ENCODE assay signal across 13 cellular contexts in genomic region chr5:62342476-62342837, GRCh38. TPM values are rescaled to one million over a fixed set of nuclear protein-coding genes. Genes with fewer than 3 reads are reported as not detected.
DNase-seq lines count a peak whose midpoint lies in the region; ATAC-seq and TF ChIP-seq lines count a peak whose summit lies in the region.
"Had no signal": no experiment of that assay in that cellular context is flagged by ENCODE, and none has a peak within 500 bp of the region (broad histone marks: within the 10 kb centered on the region; RNA-seq: fewer than 3 reads in every experiment).

No MANE protein-coding gene starts in this region.

- H3K27ac Mint-ChIP-seq in central memory CD8-positive, alpha-beta T cell (ENCODE audit: low read depth) = peak overlapping the region; percentile 83

- H3K9me3 ChIP-seq in Peyer's patch (no peaks in the 10 kb centered on the region), aorta (ENCODE audit: control insufficient read depth, low read length) (no peaks in the 10 kb centered on the region)
- H3K9me3 ChIP-seq: stomach had no signal

- intact Hi-C loops in aorta (cut with DNase I) = no loop called here
- intact Hi-C loops in dorsolateral prefrontal cortex (cut with DNase I) = no loop called here

- H3K4me3 Mint-ChIP-seq in central memory CD8-positive, alpha-beta T cell = peak overlapping the region; percentile 62

- TF ChIP-seq POLR2A in Peyer's patch (IDR thresholded peaks at IDR 0.05) = no peak

- H3K27me3 ChIP-seq in Peyer's patch = no peaks in the 10 kb centered on the region
- H3K27me3 ChIP-seq in aorta (ENCODE audit: control insufficient read depth in 1 of 2, insufficient read depth in 2 of 2, low read length in 1 of 2) = no peaks in the 10 kb centered on the region
- no peaks in the 10 kb centered on the region for H3K27me3 ChIP-seq in dorsolateral prefrontal cortex
- H3K27me3 ChIP-seq: stomach had no signal

- H3K4me3 ChIP-seq in Peyer's patch (no peak overlapping the region), aorta (ENCODE audit: low read length in 2 of 2) (no peak overlapping the region), dorsolateral prefrontal cortex (no peak overlapping the region)
- H3K4me3 ChIP-seq: stomach had no signal

- H3K27ac ChIP-seq in Peyer's patch (no peak overlapping the region), aorta (ENCODE audit: low read depth in 1 of 2, low read length in 2 of 2) (no peak overlapping the region), dorsolateral prefrontal cortex (peak overlapping the region in 3 of 59 donors; percentile 1 to 18 (median 15))
- H3K27ac ChIP-seq: stomach had no signal

- peaks cover 44% of the 10 kb centered on the region for H3K4me1 Mint-ChIP-seq in central memory CD8-positive, alpha-beta T cell

- H3K36me3 Mint-ChIP-seq in central memory CD8-positive, alpha-beta T cell (ENCODE audit: insufficient read depth) = peaks cover 5% of the 10 kb centered on the region

- H3K36me3 ChIP-seq in Peyer's patch = no peaks in the 10 kb centered on the region
- no peaks in the 10 kb centered on the region for H3K36me3 ChIP-seq in aorta (ENCODE audit: control insufficient read depth in 1 of 2, insufficient read depth in 2 of 2, low read length in 1 of 2)

- H3K4me1 ChIP-seq in Peyer's patch (peaks cover 0 to 5% (median 0%) of the 10 kb centered on the region in 4 donors), aorta (ENCODE audit: control insufficient read depth in 1 of 2, insufficient read depth in 2 of 2, low read length in 2 of 2) (no peaks in the 10 kb centered on the region)

- no peaks in the 10 kb centered on the region for H3K27me3 Mint-ChIP-seq in central memory CD8-positive, alpha-beta T cell

- DNase-seq in central memory CD8-positive, alpha-beta T cell (ENCODE audit: low spot score in 2 of 2) = no peak
- DNase-seq in Peyer's patch = no peak
- DNase-seq in aorta = no peak
- DNase-seq in dorsolateral prefrontal cortex = no peak
- DNase-seq: activated CD4-positive, CD25-positive, alpha-beta regulatory T cell; amniotic stem cell; NCI-H1105; stimulated activated CD4-positive, alpha-beta T cell treated with anti-CD3 and anti-CD28 coated beads, Interleukin-12 subunit alpha, Interleukin-12 subunit beta, amount 100 ng/mL, for 4 hours; stomach had no signal

- no peak for TF ChIP-seq CTCF in Peyer's patch (IDR thresholded peaks at IDR 0.05)
- TF ChIP-seq CTCF in dorsolateral prefrontal cortex (IDR thresholded peaks at IDR 0.05 in 54 of 56, conservative IDR thresholded peaks at IDR 0.05 in 2 of 56; ENCODE audit: low read depth in 1 of 56, partially characterized antibody in 56 of 56) = no peak

- H3K9me3 Mint-ChIP-seq in central memory CD8-positive, alpha-beta T cell = no peaks in the 10 kb centered on the region

- WGBS in aorta, 2 donors = 99 to 100% methylated on average over 2 of the region's 2 CpGs

- peak; percentile 17 for ATAC-seq in GM18873 (IDR thresholded peaks at IDR 0.05; ENCODE audit: low FRiP score, unreplicated experiment)
- peak; percentile 49 for ATAC-seq in GM21515 (IDR thresholded peaks at IDR 0.05; ENCODE audit: unreplicated experiment)
- ATAC-seq in HG03159 (IDR thresholded peaks at IDR 0.05; ENCODE audit: unreplicated experiment) = peak; percentile 41
- no peak for ATAC-seq in central memory CD8-positive, alpha-beta T cell (replicated peaks; ENCODE audit: extremely low read depth, poor library complexity, severe bottlenecking)
- ATAC-seq in aorta (ENCODE audit: low FRiP score) = no peak
- ATAC-seq: Panc1 had no signal

RNA-seq across cellular contexts. Expression of gene KIF2A, which starts 36.5 kb away (rescaled TPM):
- total RNA-seq in Peyer's patch = 10 to 100 TPM; 38.3 to 71.8 (median 41.6) TPM
- total RNA-seq in aorta = 10 to 100 TPM; 25.5 to 33.9 TPM
- polyA plus RNA-seq in aorta = 10 to 100 TPM in 1 of 2 donors, 1 to 10 TPM in 1; 5.6 to 17.4 TPM
- total RNA-seq in dorsolateral prefrontal cortex = 100 to 1,000 TPM in 44 of 120 experiments, 10 to 100 TPM in 76; 68.8 to 125 (median 95.8) TPM

Comparison
In these comparisons a context has a peak if more than half of its experiments do, and no peak if none do; other contexts are left out.
1. ATAC-seq: peak in GM18873 (single experiment), GM21515 (single experiment) and HG03159 (single experiment); none in central memory CD8-positive, alpha-beta T cell (single experiment) and aorta (single experiment).